In genomic region chr11:9568854-9569587, GRCh38 we compare ENCODE assay signal across 8 cellular contexts. TPM values are rescaled to one million over a fixed set of nuclear protein-coding genes. Genes with fewer than 3 reads are reported as not detected.
DNase-seq lines count a peak whose midpoint lies in the region; ATAC-seq, FAIRE-seq and TF ChIP-seq lines count a peak whose summit lies in the region.

No MANE protein-coding gene starts in this region.

- H3K27me3 ChIP-seq in muscle layer of colon (ENCODE audit: control insufficient read depth in 1 of 2, insufficient read depth in 2 of 2, low read length in 2 of 2), result no peaks in the 10 kb centered on the region

- no peak overlapping the region for H3K4me3 Mint-ChIP-seq in natural killer cell treated with Interleukin-12 subunit alpha and Interleukin-12 subunit beta and Interleukin-15 and Interleukin-18, amount 100 ng/mL, for 72 hours

- peaks cover 7 to 10% of the 10 kb centered on the region in 2 donors for H3K4me1 Mint-ChIP-seq in natural killer cell treated with Interleukin-12 subunit alpha and Interleukin-12 subunit beta and Interleukin-15 and Interleukin-18, amount 100 ng/mL, for 72 hours (ENCODE audit: low read depth in 2 of 2)

- TF ChIP-seq CTCF in AG09319 (IDR thresholded peaks at IDR 0.05; ENCODE audit: low read depth, low read length), result no peak

- peaks cover 39% of the 10 kb centered on the region for H3K4me1 ChIP-seq in muscle layer of colon (ENCODE audit: insufficient read depth, low read length)

- H3K36me3 ChIP-seq in muscle layer of colon (ENCODE audit: insufficient read depth, low read length), result no peaks in the 10 kb centered on the region

- peaks cover 4% of the 10 kb centered on the region for H3K36me3 Mint-ChIP-seq in natural killer cell treated with Interleukin-12 subunit alpha and Interleukin-12 subunit beta and Interleukin-15 and Interleukin-18, amount 100 ng/mL, for 72 hours

- H3K9me3 Mint-ChIP-seq in natural killer cell treated with Interleukin-12 subunit alpha and Interleukin-12 subunit beta and Interleukin-15 and Interleukin-18, amount 100 ng/mL, for 72 hours, result no peaks in the 10 kb centered on the region

- H3K27ac Mint-ChIP-seq in natural killer cell treated with Interleukin-12 subunit alpha and Interleukin-12 subunit beta and Interleukin-15 and Interleukin-18, amount 100 ng/mL, for 72 hours, result peak overlapping the region in 1 of 2 donors; percentile 14

- FAIRE-seq in RCC 7860 (lab: Jason Lieb, UNC), result peak; percentile 44

- peak overlapping the region; percentile 51 for H3K9ac ChIP-seq in muscle layer of colon (ENCODE audit: low read length)

- H3K9me3 ChIP-seq in muscle layer of colon (ENCODE audit: low read length), result no peaks in the 10 kb centered on the region

- ATAC-seq in GM21825 (IDR thresholded peaks at IDR 0.05; ENCODE audit: unreplicated experiment) (no peak), GM18502 (IDR thresholded peaks at IDR 0.05; ENCODE audit: poor library complexity, unreplicated experiment) (no peak)
- no peak for ATAC-seq in natural killer cell treated with Interleukin-12 subunit alpha and Interleukin-12 subunit beta and Interleukin-15 and Interleukin-18, amount 100 ng/mL, for 72 hours

- H3K27ac ChIP-seq in muscle layer of colon (ENCODE audit: low read depth, low read length), result peak overlapping the region; percentile 91

- H3K4me3 ChIP-seq in muscle layer of colon (ENCODE audit: low read depth in 1 of 2, low read length in 2 of 2), result peak overlapping the region in 1 of 2 donors; percentile 4

- DNase-seq in AG09319 (ENCODE audit: extremely low read depth, low read depth), result peak; percentile 91
- peak; percentile 77 for DNase-seq in HCEC 1CT
- peak; percentile 90 for DNase-seq in RCC 7860 (ENCODE audit: low spot score)
- DNase-seq in epidermal melanocyte (ENCODE audit: insufficient read length, low spot score), result peak; percentile 52
- no peak for DNase-seq in natural killer cell treated with Interleukin-12 subunit alpha and Interleukin-12 subunit beta and Interleukin-15 and Interleukin-18, amount 100 ng/mL, for 72 hours (ENCODE audit: low spot score)

- peaks cover 0 to 11% of the 10 kb centered on the region in 2 donors for H3K27me3 Mint-ChIP-seq in natural killer cell treated with Interleukin-12 subunit alpha and Interleukin-12 subunit beta and Interleukin-15 and Interleukin-18, amount 100 ng/mL, for 72 hours

RNA-seq across cellular contexts. Expression of gene WEE1, which starts 4.4 kb away (rescaled TPM):
- 10 to 100 TPM; 28.0 to 63.8 TPM for total RNA-seq in natural killer cell treated with Interleukin-12 subunit alpha and Interleukin-12 subunit beta and Interleukin-15 and Interleukin-18, amount 100 ng/mL, for 72 hours
